ENCODE assay signal across 1 cellular context in the genomic region with DNA sequence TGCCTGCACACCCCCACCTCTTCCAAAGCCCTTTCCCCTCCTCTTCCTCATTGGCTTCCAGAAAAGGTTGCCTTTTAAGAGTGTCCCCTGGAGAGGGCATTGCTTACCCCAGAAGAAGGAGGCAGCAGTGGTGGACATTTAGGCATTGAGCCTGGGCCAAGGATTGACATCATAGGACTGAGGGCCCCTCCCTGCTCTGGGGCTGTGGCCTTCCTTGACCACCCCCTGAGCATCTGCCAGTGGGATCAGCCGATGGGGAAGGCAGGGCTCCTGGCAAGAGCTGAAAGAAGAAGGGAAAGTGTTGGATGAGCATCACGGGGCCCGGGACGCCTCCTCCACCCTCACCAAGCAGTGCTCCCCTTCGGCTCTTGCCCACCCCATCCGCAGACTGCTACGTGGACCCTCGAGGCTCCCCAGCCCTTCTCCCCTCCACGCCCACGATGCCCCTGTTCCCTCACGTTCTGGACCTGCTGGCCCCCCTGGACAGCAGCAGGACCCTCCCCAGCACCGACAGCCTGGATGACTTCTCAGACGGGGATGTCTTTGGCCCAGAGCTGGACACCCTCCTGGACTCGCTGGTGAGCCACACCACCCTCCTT.
A peak's percentile ranks its signal among the peaks of the same experiment; 100 is the strongest.
TF ChIP-seq lines count a peak whose summit lies in the region.

No MANE protein-coding gene starts in this region.

TF ChIP-seq in HEK293, 187 proteins besides CTCF, POLR2A, EP300 and RAD21 (continued from another document):
- peak; percentile 58 for TF ChIP-seq PRDM10 (tag by site-specific recombination; IDR thresholded peaks at IDR 0.05)
- no peak for TF ChIP-seq ZNF571 (tag by site-specific recombination; IDR thresholded peaks at IDR 0.05)
- TF ChIP-seq ZNF394 (tag by site-specific recombination; IDR thresholded peaks at IDR 0.05; ENCODE audit: borderline replicate concordance): no peak
- 0 out of 2 replicates have a peak, but pooled peaks have one; percentile 16 for TF ChIP-seq GLIS2 (tag by site-specific recombination; IDR thresholded peaks at IDR 0.05)
- no peak for TF ChIP-seq ZNF488 (tag by site-specific recombination; IDR thresholded peaks at IDR 0.05)
- TF ChIP-seq BCL6B (tag by site-specific recombination; IDR thresholded peaks at IDR 0.05): no peak
- 0 out of 2 replicates have a peak, but pooled peaks have one; percentile 6 for TF ChIP-seq ZIC2 (tag by site-specific recombination; IDR thresholded peaks at IDR 0.05)
